In the genomic region with DNA sequence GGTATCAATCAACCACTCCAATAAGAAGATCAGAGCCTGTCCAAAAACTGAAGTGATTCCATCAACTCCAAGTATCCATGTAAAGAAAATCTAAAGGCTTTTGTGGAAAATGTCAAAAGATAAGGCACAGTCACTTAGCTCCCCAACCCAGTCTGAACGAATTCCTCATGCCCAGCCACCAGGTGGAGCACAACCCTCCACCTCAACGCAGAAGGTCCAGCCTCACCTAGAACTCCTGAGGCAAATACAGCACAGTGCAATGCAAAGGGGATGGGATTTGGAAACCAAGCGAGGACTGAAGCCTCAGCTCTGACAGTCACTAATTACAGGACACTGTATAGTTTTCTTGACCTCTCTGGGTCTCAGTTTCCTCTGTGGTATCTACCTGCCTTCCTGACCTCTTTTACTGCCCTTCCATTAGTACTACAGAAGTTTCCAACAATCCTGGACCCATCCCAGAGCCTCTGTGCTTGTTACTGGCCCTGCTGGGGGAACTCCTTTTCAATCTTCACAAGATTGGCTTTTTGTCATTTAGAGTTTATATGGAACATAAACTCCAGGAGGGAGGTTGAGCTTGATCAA, we compare ENCODE assay signal across 8 cellular contexts. TPM values are rescaled to one million over a fixed set of nuclear protein-coding genes. Genes with fewer than 3 reads are reported as not detected.
A peak's percentile ranks its signal among the peaks of the same experiment; 100 is the strongest.
DNase-seq lines count a peak whose midpoint lies in the region; ATAC-seq and TF ChIP-seq lines count a peak whose summit lies in the region.

No MANE protein-coding gene starts in this region.

- H3K9me3 ChIP-seq in Loucy (ENCODE audit: insufficient read depth, low read depth, low read length) (no peaks in the 10 kb centered on the region), testis (no peaks in the 10 kb centered on the region)

- peak; percentile 64 for DNase-seq in DMS 273 (lab: John Stamatoyannopoulos, UW; ENCODE audit: unreplicated experiment)
- DNase-seq in DMS 273 treated with DMSO at 0.1 percent for 48 hours (lab: John Stamatoyannopoulos, UW), result no peak
- peak; percentile 67 for DNase-seq in WTC11 (ENCODE audit: low spot score)
- DNase-seq in dorsolateral prefrontal cortex, result no peak
- no peak for DNase-seq in osteocyte (ENCODE audit: extremely low spot score, unreplicated experiment)
- DNase-seq in testis, result no peak

- peak overlapping the region; percentile 98 for H3K4me3 ChIP-seq in Loucy (ENCODE audit: low read length, poor library complexity, severe bottlenecking)
- H3K4me3 ChIP-seq in dorsolateral prefrontal cortex, result peak overlapping the region in 3 of 59 donors; percentile 93 to 98 (median 95)
- no peak overlapping the region for H3K4me3 ChIP-seq in testis

- H3K4me1 Mint-ChIP-seq in WTC11, result peaks cover 18% of the 10 kb centered on the region
- peaks cover 21% of the 10 kb centered on the region for H3K4me1 Mint-ChIP-seq in osteocyte (ENCODE audit: unreplicated experiment)

- intact Hi-C loops in dorsolateral prefrontal cortex (cut with DNase I) (no loop called here), testis (cut with DNase I; ENCODE audit: low total_unique reads) (no loop called here)

- peak overlapping the region; percentile 92 for H3K27ac Mint-ChIP-seq in WTC11
- no peak overlapping the region for H3K27ac Mint-ChIP-seq in osteocyte (ENCODE audit: unreplicated experiment)

- H4K20me1 ChIP-seq in Loucy (ENCODE audit: insufficient read depth, low read length, poor library complexity, severe bottlenecking), result peaks cover 33% of the 10 kb centered on the region

- WGBS in testis, 2 donors, result 42 to 48% methylated on average over 3 of the region's 3 CpGs

- H3K36me3 Mint-ChIP-seq in WTC11, result peaks cover 32% of the 10 kb centered on the region
- peaks cover 24% of the 10 kb centered on the region for H3K36me3 Mint-ChIP-seq in osteocyte (ENCODE audit: unreplicated experiment)

- peak; percentile 29 for ATAC-seq in WTC11
- no peak for ATAC-seq in HG03039 (IDR thresholded peaks at IDR 0.05; ENCODE audit: unreplicated experiment)

- TF ChIP-seq POLR2A in testis (IDR thresholded peaks at IDR 0.05), result no peak

- H3K27me3 Mint-ChIP-seq in WTC11 (ENCODE audit: low read depth) (no peaks in the 10 kb centered on the region), osteocyte (ENCODE audit: unreplicated experiment) (peaks cover 2% of the 10 kb centered on the region)

- H3K4me1 ChIP-seq in Loucy (ENCODE audit: insufficient read depth, low read length, poor library complexity, severe bottlenecking) (peaks cover 40% of the 10 kb centered on the region), testis (peaks cover 7% of the 10 kb centered on the region)

- H3K27me3 ChIP-seq in Loucy (ENCODE audit: insufficient read depth, low read length, poor library complexity, severe bottlenecking) (no peaks in the 10 kb centered on the region), dorsolateral prefrontal cortex (no peaks in the 10 kb centered on the region), testis (no peaks in the 10 kb centered on the region)

- H3F3A ChIP-seq in Loucy (ENCODE audit: low read depth), result no peaks in the 10 kb centered on the region

- POLR2A ChIA-PET in WTC11 (lab: Charles Lee), result no interaction called here

- peak; percentile 86 for TF ChIP-seq CTCF in Loucy (conservative IDR thresholded peaks at IDR 0.05; ENCODE audit: low read length)
- peak; percentile 36; the same call in 1 of the 2 replicates for TF ChIP-seq CTCF in WTC11 (IDR thresholded peaks at IDR 0.05)
- TF ChIP-seq CTCF in dorsolateral prefrontal cortex (IDR thresholded peaks at IDR 0.05 in 54 of 56, conservative IDR thresholded peaks at IDR 0.05 in 2 of 56; ENCODE audit: low read depth in 1 of 56, partially characterized antibody in 56 of 56), result peak in 35 of 56 donors; percentile 16 to 49 (median 35)
- TF ChIP-seq CTCF in osteocyte (IDR thresholded peaks at IDR 0.05), result peak; percentile 63
- peak in 1 of 3 experiments; percentile 39 for TF ChIP-seq CTCF in testis (IDR thresholded peaks at IDR 0.05)

- no peaks in the 10 kb centered on the region for H3K9me2 ChIP-seq in Loucy (replicated peaks; ENCODE audit: low read depth, low read length)

- H3K27ac ChIP-seq in dorsolateral prefrontal cortex (no peak overlapping the region), testis (no peak overlapping the region)

- CTCF ChIA-PET in WTC11 (lab: Charles Lee), result interaction anchor here (0.6 to 5.5 kb wide), 38 partner anchors 14 to 1012 kb away, joined by 3 to 73 read pairs (median 4); partner anchors contain the start of genes ATP2A3, CAMKK1, CYB5D2 and HASPIN

- H3K9ac ChIP-seq in Loucy (ENCODE audit: low read depth, low read length, poor library complexity, severe bottlenecking), result peak overlapping the region; percentile 13

- H3K4me3 Mint-ChIP-seq in WTC11, result peak overlapping the region; percentile 93
- peak overlapping the region; percentile 92 for H3K4me3 Mint-ChIP-seq in osteocyte (ENCODE audit: unreplicated experiment)

- H2AFZ ChIP-seq in Loucy (ENCODE audit: low read length), result no peak overlapping the region

- peak overlapping the region; percentile 90 for H3K4me2 ChIP-seq in Loucy (ENCODE audit: low read depth, low read length, poor library complexity, severe bottlenecking)

- H3K36me3 ChIP-seq in Loucy (ENCODE audit: insufficient read depth, low read length) (peaks cover 18% of the 10 kb centered on the region; the same call in 1 of the 2 replicates), testis (ENCODE audit: low read depth, missing control alignments) (no peaks in the 10 kb centered on the region)

- H3K9me3 Mint-ChIP-seq in WTC11 (no peaks in the 10 kb centered on the region), osteocyte (ENCODE audit: unreplicated experiment) (no peaks in the 10 kb centered on the region)

- H3K79me2 ChIP-seq in Loucy (ENCODE audit: insufficient read depth, low read length), result peaks cover 61% of the 10 kb centered on the region

TF ChIP-seq in WTC11, 78 proteins besides CTCF, POLR2A, EP300 and RAD21 (continues in another document):
- TF ChIP-seq SOX15 (CRISPR knock-in tag; IDR thresholded peaks at IDR 0.05) (no peak), ETV6 (CRISPR knock-in tag; IDR thresholded peaks at IDR 0.05) (no peak), CBFB (CRISPR knock-in tag; IDR thresholded peaks at IDR 0.05; ENCODE audit: low read depth) (no peak), ZNF138 (CRISPR knock-in tag; conservative IDR thresholded peaks at IDR 0.05) (no peak), SMAD3 (CRISPR knock-in tag; IDR thresholded peaks at IDR 0.05; ENCODE audit: borderline replicate concordance) (no peak), NFYB (CRISPR knock-in tag; conservative IDR thresholded peaks at IDR 0.05; ENCODE audit: low read depth) (no peak), OVOL2 (CRISPR knock-in tag; IDR thresholded peaks at IDR 0.05; ENCODE audit: borderline replicate concordance) (no peak), IRF1 (CRISPR knock-in tag; IDR thresholded peaks at IDR 0.05) (no peak), ELF4 (CRISPR knock-in tag; IDR thresholded peaks at IDR 0.05; ENCODE audit: low read depth) (no peak), TEAD1 (CRISPR knock-in tag; IDR thresholded peaks at IDR 0.05) (no peak)
- TF ChIP-seq, protein P1, sequence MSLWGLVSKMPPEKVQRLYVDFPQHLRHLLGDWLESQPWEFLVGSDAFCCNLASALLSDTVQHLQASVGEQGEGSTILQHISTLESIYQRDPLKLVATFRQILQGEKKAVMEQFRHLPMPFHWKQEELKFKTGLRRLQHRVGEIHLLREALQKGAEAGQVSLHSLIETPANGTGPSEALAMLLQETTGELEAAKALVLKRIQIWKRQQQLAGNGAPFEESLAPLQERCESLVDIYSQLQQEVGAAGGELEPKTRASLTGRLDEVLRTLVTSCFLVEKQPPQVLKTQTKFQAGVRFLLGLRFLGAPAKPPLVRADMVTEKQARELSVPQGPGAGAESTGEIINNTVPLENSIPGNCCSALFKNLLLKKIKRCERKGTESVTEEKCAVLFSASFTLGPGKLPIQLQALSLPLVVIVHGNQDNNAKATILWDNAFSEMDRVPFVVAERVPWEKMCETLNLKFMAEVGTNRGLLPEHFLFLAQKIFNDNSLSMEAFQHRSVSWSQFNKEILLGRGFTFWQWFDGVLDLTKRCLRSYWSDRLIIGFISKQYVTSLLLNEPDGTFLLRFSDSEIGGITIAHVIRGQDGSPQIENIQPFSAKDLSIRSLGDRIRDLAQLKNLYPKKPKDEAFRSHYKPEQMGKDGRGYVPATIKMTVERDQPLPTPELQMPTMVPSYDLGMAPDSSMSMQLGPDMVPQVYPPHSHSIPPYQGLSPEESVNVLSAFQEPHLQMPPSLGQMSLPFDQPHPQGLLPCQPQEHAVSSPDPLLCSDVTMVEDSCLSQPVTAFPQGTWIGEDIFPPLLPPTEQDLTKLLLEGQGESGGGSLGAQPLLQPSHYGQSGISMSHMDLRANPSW (CRISPR knock-in tag; conservative IDR thresholded peaks at IDR 0.05; ENCODE audit: low read depth), result no peak

RNA-seq across cellular contexts. Expression of gene NCBP3, which starts 2.0 kb away (rescaled TPM):
- 48.7 to 51.3 TPM (median 49.6 TPM) in 3 replicates for total RNA-seq in WTC11 (2021)
- total RNA-seq in dorsolateral prefrontal cortex, result 10 to 100 TPM; 27.5 to 72.2 (median 39.5) TPM
- total RNA-seq in osteocyte, result 44.4 and 45.8 TPM in 2 replicates
- 10 to 100 TPM; 37.2 to 37.7 TPM for total RNA-seq in testis
- polyA plus RNA-seq in testis (ENCODE audit: insufficient read depth, low read depth, low replicate concordance), result 61.6 TPM

RNA-seq across cellular contexts. Expression of gene ITGAE, which starts 43.0 kb away (rescaled TPM):
- 18.6 to 21.3 TPM (median 19.5 TPM) in 3 replicates for total RNA-seq in WTC11 (2021)
- total RNA-seq in dorsolateral prefrontal cortex, result 10 to 100 TPM; 11.5 to 27.0 (median 18.3) TPM
- 24.5 and 25.3 TPM in 2 replicates for total RNA-seq in osteocyte
- total RNA-seq in testis, result 10 to 100 TPM; 13.1 to 16.1 TPM
- polyA plus RNA-seq in testis (ENCODE audit: insufficient read depth, low read depth, low replicate concordance), result 46.7 TPM

RNA-seq across cellular contexts. Expression of gene CAMKK1, which starts 48.8 kb away (rescaled TPM):
- total RNA-seq in WTC11 (2021) (8.0 to 9.6 TPM (median 8.7 TPM) in 3 replicates), dorsolateral prefrontal cortex (100 to 1,000 TPM in 89 of 120 experiments, 10 to 100 TPM in 31; 35.4 to 172 (median 118) TPM), osteocyte (1.3 and 1.8 TPM in 2 replicates), testis (10 to 100 TPM; 19.7 to 21.6 TPM)
- 18.5 TPM for polyA plus RNA-seq in testis (ENCODE audit: insufficient read depth, low read depth, low replicate concordance)

Comparison
In these comparisons a context has a peak if more than half of its experiments do, and no peak if none do; other contexts are left out.
1. DNase-seq: peak in DMS 273 (single experiment) and WTC11 (single experiment); none in DMS 273 treated with DMSO at 0.1 percent for 48 hours (single experiment), dorsolateral prefrontal cortex (0 of 10), osteocyte (single experiment) and testis (single experiment).